12 cellular contexts compared by ENCODE assay signal in the genomic region with DNA sequence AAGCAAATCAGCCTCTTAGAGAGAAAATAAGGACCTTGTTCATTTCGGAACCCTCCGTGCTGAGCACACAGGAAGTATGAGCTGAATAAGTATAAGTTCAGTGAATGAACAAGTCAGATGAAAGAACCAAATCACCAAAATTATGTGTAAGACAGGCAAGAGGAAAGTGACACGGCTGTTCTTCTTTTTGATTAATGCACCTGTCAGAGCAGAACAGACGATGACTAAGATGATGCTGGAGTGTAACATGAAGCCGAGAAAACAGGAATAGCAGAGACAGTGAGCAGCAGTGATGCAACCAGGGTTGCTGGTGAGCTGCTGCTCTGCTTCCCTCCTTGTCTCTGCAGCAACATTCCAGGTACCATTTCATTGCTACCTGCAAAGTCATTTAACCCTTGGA.
DNase-seq lines count a peak whose midpoint lies in the region; ATAC-seq, FAIRE-seq and TF ChIP-seq lines count a peak whose summit lies in the region.
"Had no signal": no experiment of that assay in that cellular context is flagged by ENCODE, and none has a peak within 500 bp of the region (broad histone marks: within the 10 kb centered on the region; RNA-seq: fewer than 3 reads in every experiment).

No MANE protein-coding gene starts in this region.

- H3K27ac Mint-ChIP-seq in CD8-positive, alpha-beta T cell: no peak overlapping the region
- no peak overlapping the region for H3K27ac Mint-ChIP-seq in progenitor cell of endocrine pancreas
- H3K27ac Mint-ChIP-seq: CD8-positive, alpha-beta memory T cell had no signal

- no peaks in the 10 kb centered on the region for H3K27me3 ChIP-seq in bronchial epithelial cell (ENCODE audit: control insufficient read depth, insufficient read depth, low read length)
- no peaks in the 10 kb centered on the region for H3K27me3 ChIP-seq in CD8-positive, alpha-beta T cell (ENCODE audit: insufficient read depth, low read length)

- H3K9me3 Mint-ChIP-seq in CD8-positive, alpha-beta T cell: peaks cover 5% of the 10 kb centered on the region
- H3K9me3 Mint-ChIP-seq in progenitor cell of endocrine pancreas (ENCODE audit: low read depth): no peaks in the 10 kb centered on the region
- H3K9me3 Mint-ChIP-seq: brain had no signal

- peak; percentile 15 for DNase-seq in ELF-1 (ENCODE audit: low read depth, low spot score)
- DNase-seq in NCI-H446 (lab: John Stamatoyannopoulos, UW): peak; percentile 41 to 56
- peak; percentile 91 for DNase-seq in bronchial epithelial cell (ENCODE audit: low read depth)
- DNase-seq in myocyte (ENCODE audit: low read depth): peak; percentile 77
- DNase-seq in activated CD8-positive, alpha-beta memory T cell treated with anti-CD3 and anti-CD28 coated beads, Interleukin-2, amount 50 U/mL, for 48 hours: no peak
- DNase-seq in CD8-positive, alpha-beta T cell: no peak
- DNase-seq in progenitor cell of endocrine pancreas (ENCODE audit: low spot score, unreplicated experiment): no peak
- DNase-seq: CD8-positive, alpha-beta memory T cell; right cardiac atrium had no signal

- H3K4me3 ChIP-seq in bronchial epithelial cell (ENCODE audit: low read depth, low read length): no peak overlapping the region
- H3K4me3 ChIP-seq in CD8-positive, alpha-beta T cell (ENCODE audit: low read depth, low read length): no peak overlapping the region
- H3K4me3 ChIP-seq: PC-9 had no signal

- no peaks in the 10 kb centered on the region for H3K36me3 ChIP-seq in bronchial epithelial cell (ENCODE audit: control insufficient read depth, insufficient read depth, low read length)
- no peaks in the 10 kb centered on the region for H3K36me3 ChIP-seq in CD8-positive, alpha-beta T cell (ENCODE audit: insufficient read depth, low read length)

- intact Hi-C loops in CD8-positive, alpha-beta T cell (cut with DNase I, micrococcal nuclease): no loop called here

- H3K4me3 Mint-ChIP-seq in CD8-positive, alpha-beta T cell: no peak overlapping the region
- no peak overlapping the region for H3K4me3 Mint-ChIP-seq in progenitor cell of endocrine pancreas (ENCODE audit: low read depth)
- H3K4me3 Mint-ChIP-seq: brain had no signal

- H3K4me1 ChIP-seq in CD8-positive, alpha-beta T cell (ENCODE audit: insufficient read depth, low read length): no peaks in the 10 kb centered on the region

- no peaks in the 10 kb centered on the region for H3K27me3 Mint-ChIP-seq in CD8-positive, alpha-beta T cell (ENCODE audit: low read depth)
- no peaks in the 10 kb centered on the region for H3K27me3 Mint-ChIP-seq in progenitor cell of endocrine pancreas
- H3K27me3 Mint-ChIP-seq: brain; CD8-positive, alpha-beta memory T cell had no signal

- H3K27ac ChIP-seq in CD8-positive, alpha-beta T cell (ENCODE audit: low read depth, low read length): no peak overlapping the region
- H3K27ac ChIP-seq: PC-9 had no signal

- H3K9me3 ChIP-seq in CD8-positive, alpha-beta T cell (ENCODE audit: low read length): no peaks in the 10 kb centered on the region

- ATAC-seq in HG03520 (IDR thresholded peaks at IDR 0.05; ENCODE audit: unreplicated experiment): no peak
- no peak for ATAC-seq in CD8-positive, alpha-beta T cell
- ATAC-seq: right cardiac atrium had no signal

- no peaks in the 10 kb centered on the region for H3K4me1 Mint-ChIP-seq in CD8-positive, alpha-beta T cell (ENCODE audit: low read depth)
- peaks cover 6% of the 10 kb centered on the region for H3K4me1 Mint-ChIP-seq in progenitor cell of endocrine pancreas (ENCODE audit: low read depth)
- H3K4me1 Mint-ChIP-seq: CD8-positive, alpha-beta memory T cell had no signal

- H3K36me3 Mint-ChIP-seq in CD8-positive, alpha-beta T cell: no peaks in the 10 kb centered on the region
- no peaks in the 10 kb centered on the region for H3K36me3 Mint-ChIP-seq in progenitor cell of endocrine pancreas (ENCODE audit: insufficient read depth)
- H3K36me3 Mint-ChIP-seq: brain; CD8-positive, alpha-beta memory T cell had no signal

- CTCF ChIA-PET in CD8-positive, alpha-beta T cell (lab: Charles Lee): interaction anchor here (0.9 kb wide), 1 partner anchor 22 kb away, joined by 3 read pairs; no protein-coding TSS in a partner anchor

- POLR2A ChIA-PET in CD8-positive, alpha-beta T cell (lab: Charles Lee): no interaction called here

- TF ChIP-seq CTCF in bronchial epithelial cell (IDR thresholded peaks at IDR 0.05; ENCODE audit: insufficient read depth, low read length, severe bottlenecking) (no peak), progenitor cell of endocrine pancreas (IDR thresholded peaks at IDR 0.05; ENCODE audit: unreplicated experiment) (no peak)
- TF ChIP-seq CTCF in CD8-positive, alpha-beta T cell (IDR thresholded peaks at IDR 0.05): no peak

- FAIRE-seq in bronchial epithelial cell (lab: Jason Lieb, UNC): peak; percentile 98

Comparison
In these comparisons a context has a peak if more than half of its experiments do, and no peak if none do; other contexts are left out.
1. DNase-seq: peak in ELF-1 (single experiment), NCI-H446 (2 of 2), bronchial epithelial cell (single experiment) and myocyte (single experiment); none in activated CD8-positive, alpha-beta memory T cell treated with anti-CD3 and anti-CD28 coated beads, Interleukin-2, amount 50 U/mL, for 48 hours (single experiment), CD8-positive, alpha-beta T cell (0 of 7) and progenitor cell of endocrine pancreas (single experiment).